ENCODE assay signal across 1 cellular context in genomic region chr21:46546799-46547198, GRCh38.
A peak's percentile ranks its signal among the peaks of the same experiment; 100 is the strongest.
TF ChIP-seq lines count a peak whose summit lies in the region.

No MANE protein-coding gene starts in this region.

TF ChIP-seq in K562, 482 proteins besides CTCF, POLR2A, EP300 and RAD21:
- peak; percentile 14 for TF ChIP-seq RBM22 (IDR thresholded peaks at IDR 0.05; ENCODE audit: low read depth, low read length, poor library complexity, severe bottlenecking)
- TF ChIP-seq AFF4 (CRISPR knock-in tag; IDR thresholded peaks at IDR 0.05): no peak
- no peak for TF ChIP-seq DLX4 (CRISPR knock-in tag; IDR thresholded peaks at IDR 0.05)
- TF ChIP-seq HCFC1 (IDR thresholded peaks at IDR 0.05; ENCODE audit: low read depth, low read length): no peak
